8 cellular contexts compared by ENCODE assay signal in genomic region chr1:205229399-205229861, GRCh38. TPM values are rescaled to one million over a fixed set of nuclear protein-coding genes. Genes with fewer than 3 reads are reported as not detected.
A peak's percentile ranks its signal among the peaks of the same experiment; 100 is the strongest.
DNase-seq lines count a peak whose midpoint lies in the region; ATAC-seq lines count a peak whose summit lies in the region.

No MANE protein-coding gene starts in this region.

- no peaks in the 10 kb centered on the region for H3K27me3 ChIP-seq in right cardiac atrium (ENCODE audit: control insufficient read depth, insufficient read depth)
- no peaks in the 10 kb centered on the region for H3K27me3 ChIP-seq in rectal smooth muscle tissue (ENCODE audit: control insufficient read depth, insufficient read depth, low read length)

- intact Hi-C loops in right cardiac atrium (cut with DNase I): no loop called here

- DNase-seq in GF-D8 (lab: John Stamatoyannopoulos, UW) (peak; percentile 22), NCI-H1417 (lab: John Stamatoyannopoulos, UW) (peak; percentile 67 to 96 (median 90)), T follicular helper cell (ENCODE audit: low read depth) (peak; percentile 58), amygdala (lab: John Stamatoyannopoulos, UW) (peak in 44 of 56 donors; percentile 24 to 84 (median 65)), right cardiac atrium (peak in 2 of 3 donors; percentile 33 to 66)

- no peak overlapping the region for H3K27ac ChIP-seq in right cardiac atrium (ENCODE audit: low read length)
- H3K27ac ChIP-seq in rectal smooth muscle tissue (ENCODE audit: low read depth, low read length): no peak overlapping the region

- H3K9me3 ChIP-seq in right cardiac atrium (ENCODE audit: control insufficient read depth, low read length): no peaks in the 10 kb centered on the region

- H3K4me3 ChIP-seq in right cardiac atrium (ENCODE audit: low read length): peak overlapping the region; percentile 25
- H3K4me3 ChIP-seq in rectal smooth muscle tissue (ENCODE audit: low read length): peak overlapping the region; percentile 80

- no peaks in the 10 kb centered on the region for H3K36me3 ChIP-seq in rectal smooth muscle tissue (ENCODE audit: control insufficient read depth, insufficient read depth, low read length)

- ATAC-seq in right cardiac atrium (peak; percentile 60 to 66), HG02885 (IDR thresholded peaks at IDR 0.05; ENCODE audit: poor library complexity, unreplicated experiment) (no peak), GM18519 (IDR thresholded peaks at IDR 0.05; ENCODE audit: low FRiP score, unreplicated experiment) (no peak)

- H3K4me1 ChIP-seq in right cardiac atrium (ENCODE audit: control insufficient read depth, insufficient read depth, low read length) (peaks cover 4% of the 10 kb centered on the region), rectal smooth muscle tissue (ENCODE audit: control insufficient read depth, insufficient read depth, low read length) (peaks cover 6% of the 10 kb centered on the region)

- H3K9ac ChIP-seq in rectal smooth muscle tissue (ENCODE audit: low read length): no peak overlapping the region

- WGBS in right cardiac atrium: 3% methylated on average over 15 of the region's 15 CpGs

RNA-seq across cellular contexts. Expression of gene TMCC2, which starts 1.7 kb away (rescaled TPM):
- 10 to 100 TPM in 3 of 4 donors, 1 to 10 TPM in 1; 6.5 to 15.9 (median 13.2) TPM for total RNA-seq in right cardiac atrium
- polyA plus RNA-seq in right cardiac atrium: 15.7 TPM

RNA-seq across cellular contexts. Expression of gene DSTYK, which starts 17.9 kb away (rescaled TPM):
- total RNA-seq in right cardiac atrium: 10 to 100 TPM in 1 of 4 donors, 1 to 10 TPM in 3; 7.9 to 10.1 (median 8.6) TPM
- polyA plus RNA-seq in right cardiac atrium: 4.9 TPM

Comparison
In these comparisons a context has a peak if more than half of its experiments do, and no peak if none do; other contexts are left out.
1. DNase-seq: peak in every context shown above with its lines; median percentile 90 in NCI-H1417; 65 in amygdala; 58 in T follicular helper cell; 50 in right cardiac atrium; 22 in GF-D8.
2. ATAC-seq: peak in right cardiac atrium (2 of 2); none in HG02885 (single experiment) and GM18519 (single experiment).